8 cellular contexts compared by ENCODE assay signal in the genomic region with DNA sequence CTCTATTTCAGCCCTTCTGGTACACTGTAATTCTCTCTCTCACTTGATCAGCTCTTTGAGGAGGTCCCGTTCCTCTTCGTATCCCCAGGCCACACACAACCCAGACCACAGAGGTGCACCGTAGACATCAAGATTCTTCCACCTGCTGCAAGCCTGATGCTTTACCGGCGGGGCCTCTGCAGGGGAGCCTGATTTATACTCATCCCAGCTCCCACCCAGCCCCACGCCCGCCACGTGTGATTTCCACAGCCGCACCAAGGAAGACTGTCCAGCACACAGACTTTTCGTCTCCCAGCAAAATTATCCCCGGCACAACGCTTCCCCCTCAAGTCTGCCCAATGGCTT. TPM values are rescaled to one million over a fixed set of nuclear protein-coding genes. Genes with fewer than 3 reads are reported as not detected.
DNase-seq lines count a peak whose midpoint lies in the region; ATAC-seq and FAIRE-seq lines count a peak whose summit lies in the region.

No MANE protein-coding gene starts in this region.

- CTCF ChIA-PET in activated CD8-positive, alpha-beta memory T cell treated with anti-CD3 and anti-CD28 coated beads, Interleukin-2, amount 10 ng/mL, durations not matched to agents 7 days and 5 days (lab: Charles Lee): interaction anchor here (0.5 to 2.4 kb wide), 7 partner anchors 9 to 687 kb away, joined by 3 to 12 read pairs (median 3); no protein-coding TSS in a partner anchor

- no peak for DNase-seq in activated CD8-positive, alpha-beta memory T cell treated with anti-CD3 and anti-CD28 coated beads, Interleukin-2, amount 10 ng/mL, durations not matched to agents 7 days and 5 days
- DNase-seq in activated CD8-positive, alpha-beta memory T cell treated with anti-CD3 and anti-CD28 coated beads for 24 hours: no peak
- DNase-seq in activated naive CD4-positive, alpha-beta T cell treated with anti-CD3 and anti-CD28 coated beads, Interleukin-2, amount 50 U/mL, for 72 hours (ENCODE audit: low spot score in 2 of 2): no peak
- DNase-seq in small intestine (peak; percentile 6), SW480 (ENCODE audit: low spot score) (no peak), AG08395 (ENCODE audit: low spot score) (no peak)

- 2 to 3% (median 3%) methylated on average over 12 of the region's 12 CpGs for WGBS in small intestine, 3 donors

- H3K4me3 ChIP-seq in iPS-20b (ENCODE audit: low read length) (peak overlapping the region; percentile 80), small intestine (ENCODE audit: low read depth in 1 of 2, low read length in 2 of 2) (peak overlapping the region; percentile 91 to 92)

- ATAC-seq in activated CD8-positive, alpha-beta memory T cell treated with anti-CD3 and anti-CD28 coated beads, Interleukin-2, amount 10 ng/mL, durations not matched to agents 7 days and 5 days: peak; percentile 4
- peak; percentile 12 for ATAC-seq in HG03354 (IDR thresholded peaks at IDR 0.05; ENCODE audit: poor library complexity, severe bottlenecking, unreplicated experiment)
- peak; percentile 1 to 6 for ATAC-seq in activated naive CD4-positive, alpha-beta T cell treated with anti-CD3 and anti-CD28 coated beads, Interleukin-2, amount 50 U/mL, for 72 hours

- no peak for FAIRE-seq in small intestine (lab: Jason Lieb, UNC)

- H3K4me3 Mint-ChIP-seq in activated CD8-positive, alpha-beta memory T cell treated with anti-CD3 and anti-CD28 coated beads, Interleukin-2, amount 10 ng/mL, durations not matched to agents 7 days and 5 days: peak overlapping the region; percentile 78

- H3K4me1 Mint-ChIP-seq in activated CD8-positive, alpha-beta memory T cell treated with anti-CD3 and anti-CD28 coated beads, Interleukin-2, amount 10 ng/mL, durations not matched to agents 7 days and 5 days: peaks cover 33% of the 10 kb centered on the region

- peaks cover 13% of the 10 kb centered on the region for H3K36me3 Mint-ChIP-seq in activated CD8-positive, alpha-beta memory T cell treated with anti-CD3 and anti-CD28 coated beads, Interleukin-2, amount 10 ng/mL, durations not matched to agents 7 days and 5 days
- H3K36me3 Mint-ChIP-seq in activated naive CD4-positive, alpha-beta T cell treated with anti-CD3 and anti-CD28 coated beads, Interleukin-2, amount 50 U/mL, for 72 hours: peaks cover 11 to 19% of the 10 kb centered on the region in 2 donors

- no peak overlapping the region for H3K27ac ChIP-seq in iPS-20b (ENCODE audit: low read length)
- no peak overlapping the region for H3K27ac ChIP-seq in small intestine (ENCODE audit: low read depth in 1 of 2, low read length in 1 of 2)

- H3K9me3 ChIP-seq in iPS-20b (ENCODE audit: insufficient read depth, low read depth, low read length) (no peaks in the 10 kb centered on the region), small intestine (ENCODE audit: control insufficient read depth, low read depth) (no peaks in the 10 kb centered on the region)

- H3K36me3 ChIP-seq in iPS-20b (ENCODE audit: insufficient read depth, low read depth, low read length): no peaks in the 10 kb centered on the region
- H3K36me3 ChIP-seq in small intestine (ENCODE audit: control insufficient read depth in 2 of 2, insufficient read depth in 2 of 2, low read length in 2 of 2): no peaks in the 10 kb centered on the region

- H3K27ac Mint-ChIP-seq in activated CD8-positive, alpha-beta memory T cell treated with anti-CD3 and anti-CD28 coated beads, Interleukin-2, amount 10 ng/mL, durations not matched to agents 7 days and 5 days: peak overlapping the region; percentile 69
- peak overlapping the region; percentile 84 to 89 for H3K27ac Mint-ChIP-seq in activated naive CD4-positive, alpha-beta T cell treated with anti-CD3 and anti-CD28 coated beads, Interleukin-2, amount 50 U/mL, for 72 hours

- H3K9me3 Mint-ChIP-seq in activated CD8-positive, alpha-beta memory T cell treated with anti-CD3 and anti-CD28 coated beads, Interleukin-2, amount 10 ng/mL, durations not matched to agents 7 days and 5 days (ENCODE audit: low read depth): no peaks in the 10 kb centered on the region
- no peaks in the 10 kb centered on the region for H3K9me3 Mint-ChIP-seq in activated naive CD4-positive, alpha-beta T cell treated with anti-CD3 and anti-CD28 coated beads, Interleukin-2, amount 50 U/mL, for 72 hours

- H3K27me3 ChIP-seq in iPS-20b (ENCODE audit: insufficient read depth, low read length) (0 out of 2 replicates have a peak, but pooled peaks cover 7% of the 10 kb centered on the region), small intestine (ENCODE audit: control insufficient read depth in 2 of 2, insufficient read depth in 2 of 2, low read length in 2 of 2) (no peaks in the 10 kb centered on the region)

- peak overlapping the region; percentile 71; the same call in 1 of the 2 replicates for H3K9ac ChIP-seq in iPS-20b (ENCODE audit: low read depth, low read length)

- H3K4me1 ChIP-seq in iPS-20b (ENCODE audit: insufficient read depth, low read length) (no peaks in the 10 kb centered on the region), small intestine (ENCODE audit: control insufficient read depth in 2 of 2, insufficient read depth in 1 of 2, low read depth in 1 of 2, low read length in 1 of 2) (no peaks in the 10 kb centered on the region)

- no peaks in the 10 kb centered on the region for H3K27me3 Mint-ChIP-seq in activated CD8-positive, alpha-beta memory T cell treated with anti-CD3 and anti-CD28 coated beads, Interleukin-2, amount 10 ng/mL, durations not matched to agents 7 days and 5 days

RNA-seq across cellular contexts. Expression of gene SMYD3, which starts 0.7 kb away (rescaled TPM):
- total RNA-seq in activated CD8-positive, alpha-beta memory T cell treated with anti-CD3 and anti-CD28 coated beads, Interleukin-2, amount 10 ng/mL, durations not matched to agents 7 days and 5 days: 10 to 100 TPM; 18.1 to 26.8 TPM
- total RNA-seq in activated naive CD4-positive, alpha-beta T cell treated with anti-CD3 and anti-CD28 coated beads, Interleukin-2, amount 50 U/mL, for 72 hours: 10 to 100 TPM; 18.5 to 30.1 TPM
- 1 to 10 TPM; 5.4 to 9.1 (median 7.8) TPM for polyA plus RNA-seq in small intestine

RNA-seq across cellular contexts. Expression of gene TFB2M, which starts 59.6 kb away (rescaled TPM):
- 10 to 100 TPM in 1 of 2 experiments, 1 to 10 TPM in 1; 7.2 to 13.9 TPM for total RNA-seq in activated CD8-positive, alpha-beta memory T cell treated with anti-CD3 and anti-CD28 coated beads, Interleukin-2, amount 10 ng/mL, durations not matched to agents 7 days and 5 days
- 10 to 100 TPM; 11.9 to 17.6 TPM for total RNA-seq in activated naive CD4-positive, alpha-beta T cell treated with anti-CD3 and anti-CD28 coated beads, Interleukin-2, amount 50 U/mL, for 72 hours
- polyA plus RNA-seq in small intestine: 10 to 100 TPM in 1 of 3 donors, 1 to 10 TPM in 2; 7.8 to 12.9 (median 7.8) TPM

RNA-seq across cellular contexts. Expression of gene CNST, which starts 59.8 kb away (rescaled TPM):
- total RNA-seq in activated CD8-positive, alpha-beta memory T cell treated with anti-CD3 and anti-CD28 coated beads, Interleukin-2, amount 10 ng/mL, durations not matched to agents 7 days and 5 days: 10 to 100 TPM; 27.3 to 30.2 TPM
- total RNA-seq in activated naive CD4-positive, alpha-beta T cell treated with anti-CD3 and anti-CD28 coated beads, Interleukin-2, amount 50 U/mL, for 72 hours: 10 to 100 TPM; 27.2 to 40.7 TPM
- 10 to 100 TPM in 2 of 3 donors, 1 to 10 TPM in 1; 9.6 to 22.6 (median 10.3) TPM for polyA plus RNA-seq in small intestine
